ENCODE assay signal across 13 cellular contexts in genomic region chr17:36942631-36943125, GRCh38. TPM values are rescaled to one million over a fixed set of nuclear protein-coding genes. Genes with fewer than 3 reads are reported as not detected.
A peak's percentile ranks its signal among the peaks of the same experiment; 100 is the strongest.
DNase-seq lines count a peak whose midpoint lies in the region; ATAC-seq and TF ChIP-seq lines count a peak whose summit lies in the region.
"Had no signal": no experiment of that assay in that cellular context is flagged by ENCODE, and none has a peak within 500 bp of the region (broad histone marks: within the 10 kb centered on the region; RNA-seq: fewer than 3 reads in every experiment).

No MANE protein-coding gene starts in this region.

- DNase-seq in CD4-positive, CD25-positive, alpha-beta regulatory T cell: peak in 2 of 3 donors; percentile 30 to 45
- DNase-seq in H7 (peak; percentile 80), fibroblast of villous mesenchyme (ENCODE audit: low read depth) (no peak), activated gamma-delta T cell (lab: John Stamatoyannopoulos, UW) (no peak), NCI-H146 treated with DMSO at 0.1 percent for 48 hours (lab: John Stamatoyannopoulos, UW; ENCODE audit: unreplicated experiment) (no peak), MM.1S (no peak)
- no peak for DNase-seq in NK-92 treated with Interleukin-12 subunit alpha and Interleukin-12 subunit beta, amount 100 ng/mL, for 24 hours (lab: John Stamatoyannopoulos, UW)
- DNase-seq: activated T-cell treated with anti-CD3 and anti-CD28 coated beads, Interleukin-2, amount 50 U/mL, for 24 hours; NCI-H187; NCI-H69; testis had no signal

- H3K36me3 ChIP-seq in CD4-positive, CD25-positive, alpha-beta regulatory T cell (ENCODE audit: control insufficient read depth, insufficient read depth, low read length): no peaks in the 10 kb centered on the region
- H3K36me3 ChIP-seq in H7 (replicated peaks; ENCODE audit: control insufficient read depth, insufficient read depth, low read length) (no peaks in the 10 kb centered on the region), neutrophil (no peaks in the 10 kb centered on the region), MM.1S (replicated peaks; ENCODE audit: insufficient read depth, low read length) (no peaks in the 10 kb centered on the region)

- H3K27ac Mint-ChIP-seq in CD4-positive, CD25-positive, alpha-beta regulatory T cell: no peak overlapping the region
- H3K27ac Mint-ChIP-seq: activated T-cell treated with anti-CD3 and anti-CD28 coated beads, Interleukin-2, amount 50 U/mL, for 24 hours had no signal

- peaks cover 62% of the 10 kb centered on the region for H3K27me3 ChIP-seq in CD4-positive, CD25-positive, alpha-beta regulatory T cell (ENCODE audit: control insufficient read depth, insufficient read depth, low read length)
- peaks cover 100% of the 10 kb centered on the region for H3K27me3 ChIP-seq in H7 (ENCODE audit: control insufficient read depth, insufficient read depth, low read length)
- peaks cover 100% of the 10 kb centered on the region for H3K27me3 ChIP-seq in neutrophil
- H3K27me3 ChIP-seq in MM.1S (replicated peaks; ENCODE audit: insufficient read depth, low read length): peaks cover 98% of the 10 kb centered on the region

- ATAC-seq in CD4-positive, CD25-positive, alpha-beta regulatory T cell (ENCODE audit: low read depth in 2 of 2): no peak

- no peak overlapping the region for H3K4me3 Mint-ChIP-seq in CD4-positive, CD25-positive, alpha-beta regulatory T cell
- H3K4me3 Mint-ChIP-seq: activated T-cell treated with anti-CD3 and anti-CD28 coated beads, Interleukin-2, amount 50 U/mL, for 24 hours had no signal

- no peaks in the 10 kb centered on the region for H4K20me1 ChIP-seq in MM.1S (ENCODE audit: insufficient read depth, low read length)

- H3F3A ChIP-seq in MM.1S (ENCODE audit: insufficient read depth, low read length): no peaks in the 10 kb centered on the region

- H3K4me2 ChIP-seq in MM.1S (ENCODE audit: low read depth, low read length): no peak overlapping the region

- peaks cover 0 to 6% (median 2%) of the 10 kb centered on the region in 7 donors for H3K9me3 Mint-ChIP-seq in CD4-positive, CD25-positive, alpha-beta regulatory T cell
- H3K9me3 Mint-ChIP-seq: activated T-cell treated with anti-CD3 and anti-CD28 coated beads, Interleukin-2, amount 50 U/mL, for 24 hours had no signal

- no peak overlapping the region for H3K4me3 ChIP-seq in CD4-positive, CD25-positive, alpha-beta regulatory T cell (ENCODE audit: low read depth, low read length)
- peak overlapping the region; percentile 18; the same call in 1 of the 2 replicates for H3K4me3 ChIP-seq in H7 (ENCODE audit: insufficient read depth, low read depth, low read length)
- peak overlapping the region; percentile 31 for H3K4me3 ChIP-seq in fibroblast of villous mesenchyme (ENCODE audit: low read depth, low read length)
- H3K4me3 ChIP-seq in neutrophil (ENCODE audit: low read depth in 1 of 2, low read length in 1 of 2): peak overlapping the region; percentile 50 to 60
- H3K4me3 ChIP-seq in MM.1S (ENCODE audit: low read length): no peak overlapping the region

- H3K27me3 Mint-ChIP-seq in CD4-positive, CD25-positive, alpha-beta regulatory T cell: peaks cover 86% of the 10 kb centered on the region

- no peak overlapping the region for H3K27ac ChIP-seq in CD4-positive, CD25-positive, alpha-beta regulatory T cell (ENCODE audit: insufficient read depth, low read length, poor library complexity, severe bottlenecking)
- no peak overlapping the region for H3K27ac ChIP-seq in neutrophil
- no peak overlapping the region for H3K27ac ChIP-seq in MM.1S (ENCODE audit: low read length)
- H3K27ac ChIP-seq: testis had no signal

- H3K4me1 ChIP-seq in CD4-positive, CD25-positive, alpha-beta regulatory T cell (ENCODE audit: control insufficient read depth, insufficient read depth, low read length, poor library complexity, severe bottlenecking): peaks cover 58% of the 10 kb centered on the region
- H3K4me1 ChIP-seq in neutrophil (ENCODE audit: control insufficient read depth in 1 of 2, insufficient read depth in 1 of 2, low read depth in 1 of 2, low read length in 1 of 2) (peaks cover 38 to 47% of the 10 kb centered on the region in 2 experiments), MM.1S (ENCODE audit: low read length) (no peaks in the 10 kb centered on the region)

- no peaks in the 10 kb centered on the region for H3K36me3 Mint-ChIP-seq in CD4-positive, CD25-positive, alpha-beta regulatory T cell

- H3K9me3 ChIP-seq in CD4-positive, CD25-positive, alpha-beta regulatory T cell (ENCODE audit: control insufficient read depth in 2 of 2, low read length in 2 of 2): no peaks in the 10 kb centered on the region
- H3K9me3 ChIP-seq in neutrophil (no peaks in the 10 kb centered on the region), MM.1S (replicated peaks; ENCODE audit: insufficient read depth, low read length) (no peaks in the 10 kb centered on the region)
- H3K9me3 ChIP-seq: testis had no signal

- H3K9ac ChIP-seq in MM.1S (ENCODE audit: low read length): no peak overlapping the region

- peaks cover 6 to 64% (median 28%) of the 10 kb centered on the region in 4 donors for H3K4me1 Mint-ChIP-seq in CD4-positive, CD25-positive, alpha-beta regulatory T cell

- no peak overlapping the region for H2AFZ ChIP-seq in MM.1S (ENCODE audit: low read length)

- H3K9me2 ChIP-seq in MM.1S (replicated peaks; ENCODE audit: insufficient read depth, low read length): no peaks in the 10 kb centered on the region

- TF ChIP-seq CTCF in fibroblast of villous mesenchyme (IDR thresholded peaks at IDR 0.05; ENCODE audit: insufficient read depth, low read depth, low read length) (no peak), neutrophil (IDR thresholded peaks at IDR 0.05) (no peak), MM.1S (IDR thresholded peaks at IDR 0.05; ENCODE audit: low read length) (no peak)

- no peaks in the 10 kb centered on the region for H3K79me2 ChIP-seq in MM.1S (ENCODE audit: low read length)

RNA-seq across cellular contexts. Expression of gene LHX1, which starts 5.4 kb away (rescaled TPM):
- total RNA-seq in CD4-positive, CD25-positive, alpha-beta regulatory T cell: not detected
- polyA plus RNA-seq in CD4-positive, CD25-positive, alpha-beta regulatory T cell: under 1 TPM in 3 of 4 donors, not detected in 1; 0.05 to 0.22 (median 0.05) TPM
- 14.2 and 23.1 TPM in 2 replicates for total RNA-seq in H7 (2014; rRNA removed; shearing (Covaris generic))
- total RNA-seq in fibroblast of villous mesenchyme: not detected in 2 replicates
- total RNA-seq: Right ventricle myocardium inferior had no signal

RNA-seq across cellular contexts. Expression of gene AATF, which starts 6.1 kb away (rescaled TPM):
- total RNA-seq in CD4-positive, CD25-positive, alpha-beta regulatory T cell: 72.6 TPM
- polyA plus RNA-seq in CD4-positive, CD25-positive, alpha-beta regulatory T cell: 10 to 100 TPM; 81.2 to 89.8 (median 84.9) TPM
- total RNA-seq in H7 (2014; rRNA removed; shearing (Covaris generic)): 65.4 and 74.7 TPM in 2 replicates
- 22.5 and 24.2 TPM in 2 replicates for total RNA-seq in fibroblast of villous mesenchyme

Comparison
In these comparisons a context has a peak if more than half of its experiments do, and no peak if none do; other contexts are left out.
1. DNase-seq: peak in CD4-positive, CD25-positive, alpha-beta regulatory T cell (2 of 3) and H7 (single experiment); none in fibroblast of villous mesenchyme (single experiment), activated gamma-delta T cell (single experiment), NCI-H146 treated with DMSO at 0.1 percent for 48 hours (single experiment), NK-92 treated with Interleukin-12 subunit alpha and Interleukin-12 subunit beta, amount 100 ng/mL, for 24 hours (single experiment) and MM.1S (single experiment).
2. H3K4me3 ChIP-seq: peak in H7 (single experiment), fibroblast of villous mesenchyme (single experiment) and neutrophil (2 of 2); none in CD4-positive, CD25-positive, alpha-beta regulatory T cell (single experiment) and MM.1S (single experiment).
3. RNA of gene LHX1, which starts 5.4 kb away (total RNA-seq): 14.2 to 23.1 TPM in H7; not detected in CD4-positive, CD25-positive, alpha-beta regulatory T cell (single experiment) and not detected in fibroblast of villous mesenchyme; every median in the first group is over 10 times any median in the second.